ENCODE assay signal across 8 cellular contexts in genomic region chr17:80413771-80414507, GRCh38. TPM values are rescaled to one million over a fixed set of nuclear protein-coding genes. Genes with fewer than 3 reads are reported as not detected.
DNase-seq lines count a peak whose midpoint lies in the region; ATAC-seq and TF ChIP-seq lines count a peak whose summit lies in the region.

No MANE protein-coding gene starts in this region.

- no peaks in the 10 kb centered on the region for H3K27me3 Mint-ChIP-seq in MCF 10A (ENCODE audit: insufficient read depth, unreplicated experiment)

- peak overlapping the region; percentile 96 for H3K27ac Mint-ChIP-seq in MCF 10A (ENCODE audit: low read depth, unreplicated experiment)

- H3K9ac ChIP-seq in HUES6 (ENCODE audit: low read length): no peak overlapping the region

- 52 to 55% methylated on average over 24 of the region's 26 CpGs for WGBS in mesodermal cell (ENCODE audit: insufficient coverage in 2 of 2), 2 experiments

- H3K36me3 Mint-ChIP-seq in MCF 10A (ENCODE audit: insufficient read depth, unreplicated experiment): peaks cover 14% of the 10 kb centered on the region

- H3K4me3 Mint-ChIP-seq in MCF 10A (ENCODE audit: unreplicated experiment): peak overlapping the region; percentile 72

- intact Hi-C loops in MCF 10A (cut with micrococcal nuclease): loop anchor here (10.0 kb wide), 1 partner anchor 309 kb away; the partner anchor contains the start of gene GAA

- H3K4me1 Mint-ChIP-seq in MCF 10A (ENCODE audit: insufficient read depth, unreplicated experiment): peaks cover 34% of the 10 kb centered on the region

- H3K9me3 ChIP-seq in HUES6 (ENCODE audit: control insufficient read depth, insufficient read depth, low read depth, low read length) (no peaks in the 10 kb centered on the region), mesodermal cell (ENCODE audit: control insufficient read depth, low read length) (no peaks in the 10 kb centered on the region)

- H3K79me2 ChIP-seq in ACC112 (ENCODE audit: control insufficient read depth, insufficient read depth, low read length, unreplicated experiment): peaks cover 9% of the 10 kb centered on the region

- POLR2A ChIA-PET in MCF 10A (lab: Yijun Ruan, JAX): interaction anchor here (0.6 to 2.6 kb wide), 10 partner anchors 10 to 487 kb away, joined by 3 to 17 read pairs (median 4); no protein-coding TSS in a partner anchor

- H3K27me3 ChIP-seq in ACC112 (ENCODE audit: insufficient read depth, low read length) (no peaks in the 10 kb centered on the region), HUES6 (ENCODE audit: control insufficient read depth, insufficient read depth, low read length) (peaks cover 39% of the 10 kb centered on the region)

- CTCF ChIA-PET in MCF 10A (lab: Yijun Ruan, JAX): interaction anchor here (0.6 to 0.7 kb wide), 2 partner anchors 571 to 589 kb away, joined by 3 read pairs; no protein-coding TSS in a partner anchor

- H3K27ac ChIP-seq in ACC112 (ENCODE audit: low read depth, low read length): no peak overlapping the region
- H3K27ac ChIP-seq in HUES6 (ENCODE audit: low read depth, low read length): no peak overlapping the region
- no peak overlapping the region for H3K27ac ChIP-seq in mesodermal cell (ENCODE audit: low read depth, low read length, severe bottlenecking)

- no peaks in the 10 kb centered on the region for H3K36me3 ChIP-seq in ACC112 (ENCODE audit: insufficient read depth, low read length)
- H3K36me3 ChIP-seq in HUES6 (ENCODE audit: control insufficient read depth, insufficient read depth, low read length): 0 out of 2 replicates have a peak, but pooled peaks cover 12% of the 10 kb centered on the region
- peaks cover 17% of the 10 kb centered on the region for H3K36me3 ChIP-seq in mesodermal cell (ENCODE audit: control insufficient read depth, insufficient read depth, low read length)

- no peak for ATAC-seq in GM21528 (IDR thresholded peaks at IDR 0.05; ENCODE audit: low FRiP score, unreplicated experiment)

- H3K4me1 ChIP-seq in ACC112 (ENCODE audit: control insufficient read depth, insufficient read depth, low read length, unreplicated experiment) (peaks cover 11% of the 10 kb centered on the region), HUES6 (ENCODE audit: control insufficient read depth, insufficient read depth, low read length) (no peaks in the 10 kb centered on the region), mesodermal cell (ENCODE audit: control insufficient read depth, insufficient read depth, low read length, poor library complexity, severe bottlenecking) (no peaks in the 10 kb centered on the region)

- peak overlapping the region; percentile 66 for H2AFZ ChIP-seq in ACC112 (ENCODE audit: low read length, unreplicated experiment)

- BruUV-seq in MCF 10A (replicated peaks; lab: Mats Ljungman, UMichigan): no TSS peak

- H3K4me3 ChIP-seq in ACC112 (ENCODE audit: low read depth, low read length) (peak overlapping the region; percentile 98), HUES6 (ENCODE audit: low read depth, low read length) (peak overlapping the region; percentile 88), mesodermal cell (ENCODE audit: extremely low read depth, insufficient read depth, low read length, poor library complexity, severe bottlenecking) (peak overlapping the region; percentile 92)

- no peaks in the 10 kb centered on the region for H3K9me3 Mint-ChIP-seq in MCF 10A (ENCODE audit: unreplicated experiment)

- no peak for DNase-seq in MCF 10A (ENCODE audit: unreplicated experiment)
- no peak for DNase-seq in NCI-H345 (lab: John Stamatoyannopoulos, UW)
- DNase-seq in NCI-H187 (lab: John Stamatoyannopoulos, UW): no peak
- no peak for DNase-seq in central memory CD4-positive, alpha-beta T cell

- TF ChIP-seq CTCF in MCF 10A (IDR thresholded peaks at IDR 0.05; ENCODE audit: unreplicated experiment): no peak

RNA-seq across cellular contexts. Expression of gene ENDOV, which starts 1.0 kb away (rescaled TPM):
- total RNA-seq in MCF 10A (2022): 28.0 and 34.4 TPM in 2 replicates
- 32.5 TPM for polyA plus RNA-seq in mesodermal cell (2013, experiment 1 of 2)
- polyA plus RNA-seq in mesodermal cell (2013, experiment 2 of 2): 25.2 TPM
